In genomic region chr9:15693701-15694100, GRCh38 we compare ENCODE assay signal across 20 cellular contexts.
"Had no signal": no experiment of that assay in that cellular context is flagged by ENCODE, and none has a peak within 500 bp of the region (broad histone marks: within the 10 kb centered on the region; RNA-seq: fewer than 3 reads in every experiment).

No MANE protein-coding gene starts in this region.

- DNase-seq: effector CD8-positive, alpha-beta T cell; endodermal cell; foreskin fibroblast; gastrocnemius medialis; heart left ventricle; kidney; natural killer cell; pancreas; stimulated activated CD4-positive, alpha-beta T cell treated with anti-CD3 and anti-CD28 coated beads, Interleukin-12 subunit alpha, Interleukin-12 subunit beta, amount 100 ng/mL, for 4 hours; stimulated activated CD4-positive, alpha-beta T cell treated with anti-CD3 and anti-CD28 coated beads, Interleukin-1b, Interleukin-23, amount 100 ng/mL, for 48 hours; stimulated activated CD4-positive, alpha-beta T cell treated with anti-CD3 and anti-CD28 coated beads, Interleukin-4, amount 100 ng/mL, for 1 hour; stimulated activated CD8-positive, alpha-beta memory T cell treated with anti-CD3 and anti-CD28 coated beads, Interleukin-4, amount 100 ng/mL, for 48 hours; stimulated activated naive CD4-positive, alpha-beta T cell; stimulated activated naive CD8-positive, alpha-beta T cell treated with anti-CD3 and anti-CD28 coated beads, Interleukin-15, amount 100 ng/mL, for 72 hours; transverse colon; upper lobe of right lung; uterus had no signal

- ATAC-seq: esophagus mucosa; gastrocnemius medialis; heart left ventricle; left lobe of liver; natural killer cell; pancreas; sciatic nerve; stimulated activated naive CD8-positive, alpha-beta T cell treated with anti-CD3 and anti-CD28 coated beads, Interleukin-15, amount 100 ng/mL, for 72 hours; upper lobe of right lung had no signal
